Comparison of ENCODE assay signal across 21 cellular contexts in the genomic region with DNA sequence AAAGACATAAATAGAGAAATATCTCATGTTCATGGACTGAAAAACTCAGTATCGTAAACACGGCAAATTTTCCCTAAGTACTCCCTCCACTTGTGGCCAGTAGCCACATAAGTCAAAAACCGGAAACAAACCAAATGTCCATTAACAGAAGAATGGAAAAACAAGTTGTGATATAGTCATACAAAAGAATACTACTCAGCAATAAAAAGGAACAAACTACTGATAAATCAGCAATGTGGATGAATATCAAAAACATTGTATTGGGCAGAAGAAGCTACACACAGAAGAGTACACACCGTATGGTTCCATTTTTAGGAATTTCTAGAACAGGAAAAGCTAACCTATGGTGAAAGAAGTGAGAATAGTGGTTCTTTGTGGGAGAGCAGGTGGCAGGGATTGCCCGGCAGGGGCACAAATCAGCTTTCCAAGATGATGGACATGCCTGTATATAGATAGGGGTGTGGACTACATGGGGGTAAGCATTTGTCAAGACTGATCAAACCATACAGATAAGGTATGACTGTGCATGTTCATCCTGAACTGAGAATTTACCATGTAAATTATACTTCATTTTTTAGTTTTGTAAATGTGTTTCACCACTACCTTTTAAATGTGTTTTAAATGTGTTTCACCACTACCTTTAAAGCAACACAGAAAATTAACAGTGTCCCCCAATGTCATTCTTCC.
DNase-seq lines count a peak whose midpoint lies in the region; ATAC-seq, FAIRE-seq and TF ChIP-seq lines count a peak whose summit lies in the region.
"Had no signal": no experiment of that assay in that cellular context is flagged by ENCODE, and none has a peak within 500 bp of the region (broad histone marks: within the 10 kb centered on the region; RNA-seq: fewer than 3 reads in every experiment).

No MANE protein-coding gene starts in this region.

- H2AFZ ChIP-seq in HepG2 (ENCODE audit: low read length) (no peak overlapping the region), K562 (ENCODE audit: low read depth, low read length) (no peak overlapping the region)

- POLR2A ChIA-PET in HepG2 (lab: Yijun Ruan, JAX) (no interaction called here), K562 (lab: Yijun Ruan, JAX) (interaction anchor here (1.1 kb wide), 1 partner anchor 19 kb away, joined by 3 read pairs; no protein-coding TSS in a partner anchor)

- H3K4me3 ChIP-seq in HepG2 (replicated peaks in 1 of 3; ENCODE audit: insufficient read depth in 1 of 3, low read depth in 2 of 3, low read length in 3 of 3) (no peak overlapping the region), right lobe of liver (no peak overlapping the region), K562 (no peak overlapping the region)
- H3K4me3 ChIP-seq: BLaER1 treated with 17β-estradiol and CSF1 and Interleukin-3, amounts not matched to agents 10 nM and 100 nM had no signal

- H3K4me1 ChIP-seq in HepG2 (ENCODE audit: insufficient read depth, low read length) = no peaks in the 10 kb centered on the region
- peaks cover 0 to 13% (median 3%) of the 10 kb centered on the region in 4 donors for H3K4me1 ChIP-seq in right lobe of liver
- no peaks in the 10 kb centered on the region for H3K4me1 ChIP-seq in K562 (replicated peaks in 1 of 2; ENCODE audit: control insufficient read depth in 2 of 2, insufficient read depth in 2 of 2, low read length in 2 of 2)

- H3K9ac ChIP-seq in HepG2 (ENCODE audit: insufficient read depth, low read depth, low read length) (no peak overlapping the region), K562 (ENCODE audit: insufficient read depth in 1 of 2, low read depth in 2 of 2, low read length in 2 of 2) (no peak overlapping the region)
- H3K9ac ChIP-seq: BLaER1 treated with 17β-estradiol and CSF1 and Interleukin-3, amounts not matched to agents 10 nM and 100 nM had no signal

- TF ChIP-seq POLR2A in HepG2 (IDR thresholded peaks at IDR 0.05; ENCODE audit: insufficient read depth in 1 of 2, low read depth in 2 of 2, low read length in 2 of 2) (no peak), right lobe of liver (IDR thresholded peaks at IDR 0.05) (no peak), K562 (conservative IDR thresholded peaks at IDR 0.05) (no peak)

- DNase-seq in HepG2 (ENCODE audit: low spot score) (no peak), right lobe of liver (no peak), K562 (ENCODE audit: extremely low read depth in 1 of 4, low spot score in 3 of 4) (no peak), CD14-positive monocyte (ENCODE audit: low spot score) (no peak), T1000 (lab: John Stamatoyannopoulos, UW) (no peak), DMS153 (lab: John Stamatoyannopoulos, UW) (no peak)
- DNase-seq: ACHN; CD4-positive, alpha-beta memory T cell; CD4-positive, CD25-positive, alpha-beta regulatory T cell; CD8-positive, alpha-beta memory T cell; COR-L47; DMS 273 treated with DMSO at 0.1 percent for 48 hours; DMS79 treated with DMSO at 0.1 percent for 48 hours; GF-D8 had no signal

- BruUV-seq in HepG2 (replicated peaks; lab: Mats Ljungman, UMichigan) (no TSS peak), K562 (replicated peaks; lab: Mats Ljungman, UMichigan) (no TSS peak)

- ATAC-seq in HepG2 (no peak), right lobe of liver (no peak), K562 (peak; percentile 56; the same call in 1 of the 3 replicates)

- CTCF ChIA-PET in HepG2 (lab: Yijun Ruan, JAX; ENCODE audit: low intra/inter-chr PET ratio, low total read pairs) (no interaction called here), K562 (lab: Yijun Ruan, JAX; ENCODE audit: low intra/inter-chr PET ratio) (no interaction called here)

- no peaks in the 10 kb centered on the region for H3K9me1 ChIP-seq in K562 (ENCODE audit: control insufficient read depth, insufficient read depth, low read length)

- TF ChIP-seq RAD21 in HepG2 (CRISPR knock-in tag; IDR thresholded peaks at IDR 0.05) (no peak), K562 (CRISPR knock-in tag; conservative IDR thresholded peaks at IDR 0.05 in 1 of 2, IDR thresholded peaks at IDR 0.05 in 1 of 2) (no peak)

- WGBS in HepG2 (ENCODE audit: low lambda C conversion rate) = 30% methylated on average over 5 of the region's 5 CpGs
- WGBS in right lobe of liver (ENCODE audit: insufficient coverage, low coverage, low lambda C conversion rate, missing lambda C conversion rate) = 85% methylated on average over 5 of the region's 5 CpGs
- WGBS in K562 (ENCODE audit: insufficient coverage, low coverage, missing lambda C conversion rate) = 10% methylated on average over 5 of the region's 5 CpGs

- H3K27ac Mint-ChIP-seq in nephron (peak overlapping the region; percentile 18 to 71 (median 23)), CD14-positive monocyte (no peak overlapping the region)
- H3K27ac Mint-ChIP-seq: CD4-positive, alpha-beta memory T cell; CD4-positive, CD25-positive, alpha-beta regulatory T cell; CD8-positive, alpha-beta memory T cell had no signal

- H3K36me3 ChIP-seq in HepG2 (replicated peaks in 1 of 2; ENCODE audit: control insufficient read depth in 1 of 2, insufficient read depth in 2 of 2, low read length in 2 of 2) (no peaks in the 10 kb centered on the region), right lobe of liver (no peaks in the 10 kb centered on the region), K562 (ENCODE audit: control insufficient read depth, insufficient read depth, low read length) (no peaks in the 10 kb centered on the region)
- H3K36me3 ChIP-seq: BLaER1 treated with 17β-estradiol and CSF1 and Interleukin-3, amounts not matched to agents 10 nM and 100 nM had no signal

- H3K27me3 ChIP-seq in HepG2 (ENCODE audit: control insufficient read depth in 1 of 2, insufficient read depth in 2 of 2, low read length in 2 of 2) = no peaks in the 10 kb centered on the region
- H3K27me3 ChIP-seq in right lobe of liver = no peaks in the 10 kb centered on the region
- no peaks in the 10 kb centered on the region for H3K27me3 ChIP-seq in K562 (ENCODE audit: control insufficient read depth in 2 of 2, insufficient read depth in 2 of 2, low read length in 2 of 2)
- H3K27me3 ChIP-seq: BLaER1 treated with 17β-estradiol and CSF1 and Interleukin-3, amounts not matched to agents 10 nM and 100 nM had no signal

- TF ChIP-seq CTCF in HepG2 (CRISPR knock-in tag; IDR thresholded peaks at IDR 0.05) (no peak), right lobe of liver (IDR thresholded peaks at IDR 0.05) (no peak), K562 (IDR thresholded peaks at IDR 0.05 in 2 of 3, conservative IDR thresholded peaks at IDR 0.05 in 1 of 3; ENCODE audit: insufficient read depth in 2 of 3, low read depth in 1 of 3, low read length in 3 of 3) (no peak), nephron (IDR thresholded peaks at IDR 0.05; ENCODE audit: unreplicated experiment in 3 of 3) (no peak), CD14-positive monocyte (IDR thresholded peaks at IDR 0.05) (no peak)

- H3K27me3 Mint-ChIP-seq in nephron (ENCODE audit: low read depth) (no peaks in the 10 kb centered on the region), CD14-positive monocyte (ENCODE audit: low read depth in 3 of 3) (peaks cover 0 to 2% (median 2%) of the 10 kb centered on the region in 3 donors)

- H3K4me3 Mint-ChIP-seq in nephron (no peak overlapping the region), CD14-positive monocyte (no peak overlapping the region)
- H3K4me3 Mint-ChIP-seq: CD4-positive, alpha-beta memory T cell; CD8-positive, alpha-beta memory T cell had no signal

- no peaks in the 10 kb centered on the region for H3K36me3 Mint-ChIP-seq in nephron (ENCODE audit: low read depth)
- H3K36me3 Mint-ChIP-seq in CD14-positive monocyte = no peaks in the 10 kb centered on the region
- H3K36me3 Mint-ChIP-seq: CD4-positive, alpha-beta memory T cell; CD4-positive, CD25-positive, alpha-beta regulatory T cell; CD8-positive, alpha-beta memory T cell had no signal

- intact Hi-C loops in HepG2 (cut with micrococcal nuclease; ENCODE audit: unreplicated experiment) (no loop called here), right lobe of liver (cut with DNase I) (no loop called here), K562 (cut with micrococcal nuclease) (no loop called here), CD14-positive monocyte (cut with micrococcal nuclease) (no loop called here)

- in situ Hi-C loops in HepG2 (cut with HindIII; ENCODE audit: extremely low pct_ligation_motif_present, low pct_unique_long_range_greater_than_20kb) (no loop called here), K562 (cut with MboI) (no loop called here)

- H3K9me3 Mint-ChIP-seq in nephron (no peaks in the 10 kb centered on the region), CD14-positive monocyte (peaks cover 0 to 2% (median 0%) of the 10 kb centered on the region in 7 donors)

- peaks cover 21% of the 10 kb centered on the region for H3K4me1 Mint-ChIP-seq in nephron
- H3K4me1 Mint-ChIP-seq in CD14-positive monocyte = peaks cover 16% of the 10 kb centered on the region
- H3K4me1 Mint-ChIP-seq: CD4-positive, alpha-beta memory T cell; CD4-positive, CD25-positive, alpha-beta regulatory T cell; CD8-positive, alpha-beta memory T cell had no signal

- FAIRE-seq in HepG2 (lab: Jason Lieb, UNC) = no peak
- no peak for FAIRE-seq in K562 (lab: Jason Lieb, UNC)
- FAIRE-seq: G401.6, GM12891, GM19239 had no signal

- H3K79me2 ChIP-seq in HepG2 (ENCODE audit: insufficient read depth, low read length) (no peaks in the 10 kb centered on the region), K562 (ENCODE audit: control insufficient read depth, insufficient read depth, low read length) (no peaks in the 10 kb centered on the region)

- no peak for TF ChIP-seq EP300 in HepG2 (IDR thresholded peaks at IDR 0.05; ENCODE audit: low read depth in 2 of 2, low read length in 2 of 2)
- no peak for TF ChIP-seq EP300 in HepG2 (CRISPR knock-in tag; IDR thresholded peaks at IDR 0.05; ENCODE audit: borderline replicate concordance)
- TF ChIP-seq EP300 in K562 (IDR thresholded peaks at IDR 0.05; ENCODE audit: low read length) = no peak

- no peak overlapping the region for H3K27ac ChIP-seq in HepG2 (ENCODE audit: extremely low read length, insufficient read depth, low read length)
- no peak overlapping the region for H3K27ac ChIP-seq in right lobe of liver
- no peak overlapping the region for H3K27ac ChIP-seq in K562 (ENCODE audit: extremely low read depth, low read depth, low read length)
- H3K27ac ChIP-seq: 22Rv1; BLaER1 treated with 17β-estradiol and CSF1 and Interleukin-3, amounts not matched to agents 10 nM and 100 nM; C4-2B had no signal

- H3K4me2 ChIP-seq in HepG2 (ENCODE audit: low read depth, low read length) = no peak overlapping the region
- no peak overlapping the region for H3K4me2 ChIP-seq in K562 (ENCODE audit: insufficient read depth, low read length)
- H3K4me2 ChIP-seq: BLaER1 treated with 17β-estradiol and CSF1 and Interleukin-3, amounts not matched to agents 10 nM and 100 nM had no signal

- no peaks in the 10 kb centered on the region for H3K9me3 ChIP-seq in HepG2 (ENCODE audit: low read length)
- H3K9me3 ChIP-seq in right lobe of liver = no peaks in the 10 kb centered on the region
- H3K9me3 ChIP-seq in K562 (replicated peaks; ENCODE audit: control insufficient read depth, insufficient read depth, low read depth, low read length) = no peaks in the 10 kb centered on the region

- no peaks in the 10 kb centered on the region for H4K20me1 ChIP-seq in HepG2 (ENCODE audit: insufficient read depth, low read length)
- no peaks in the 10 kb centered on the region for H4K20me1 ChIP-seq in K562 (replicated peaks; ENCODE audit: control insufficient read depth, insufficient read depth, low read length)
- H4K20me1 ChIP-seq: BLaER1 treated with 17β-estradiol and CSF1 and Interleukin-3, amounts not matched to agents 10 nM and 100 nM had no signal

TF ChIP-seq in K562, 482 proteins besides CTCF, POLR2A, EP300 and RAD21 (continues in another document):
- TF ChIP-seq ZNF41 (CRISPR knock-in tag; conservative IDR thresholded peaks at IDR 0.05) = no peak

Comparison
In these comparisons a context has a peak if more than half of its experiments do, and no peak if none do; other contexts are left out.
1. H3K27ac Mint-ChIP-seq: peak in nephron (3 of 3); none in CD14-positive monocyte (0 of 7).